ENCODE assay signal across 18 cellular contexts in genomic region chr1:92929461-92929860, GRCh38. TPM values are rescaled to one million over a fixed set of nuclear protein-coding genes. Genes with fewer than 3 reads are reported as not detected.
DNase-seq lines count a peak whose midpoint lies in the region; ATAC-seq and TF ChIP-seq lines count a peak whose summit lies in the region.
"Had no signal": no experiment of that assay in that cellular context is flagged by ENCODE, and none has a peak within 500 bp of the region (broad histone marks: within the 10 kb centered on the region; RNA-seq: fewer than 3 reads in every experiment).

No MANE protein-coding gene starts in this region.

- no peak overlapping the region for H3K4me2 ChIP-seq in SU-DHL-6 (ENCODE audit: low read depth, low read length, poor library complexity, severe bottlenecking)

- no peak overlapping the region for H3K4me3 ChIP-seq in CD4-positive, CD25-positive, alpha-beta regulatory T cell (ENCODE audit: low read depth, low read length)
- no peak overlapping the region for H3K4me3 ChIP-seq in SU-DHL-6 (ENCODE audit: insufficient read depth, low read length, poor library complexity, severe bottlenecking)
- H3K4me3 ChIP-seq: left lung, right atrium auricular region had no signal

- H3K27me3 Mint-ChIP-seq in CD4-positive, CD25-positive, alpha-beta regulatory T cell: no peaks in the 10 kb centered on the region

- H3K9ac ChIP-seq in SU-DHL-6 (ENCODE audit: low read length): no peak overlapping the region

- H3F3A ChIP-seq in SU-DHL-6 (ENCODE audit: insufficient read depth): 0 out of 2 replicates have a peak, but pooled peaks cover 3% of the 10 kb centered on the region

- peaks cover 15% of the 10 kb centered on the region for H3K4me1 ChIP-seq in CD4-positive, CD25-positive, alpha-beta regulatory T cell (ENCODE audit: control insufficient read depth, insufficient read depth, low read length, poor library complexity, severe bottlenecking)
- H3K4me1 ChIP-seq: BE2C had no signal

- H2AFZ ChIP-seq in SU-DHL-6 (ENCODE audit: low read depth, low read length, severe bottlenecking): no peak overlapping the region

- H3K27ac ChIP-seq in CD4-positive, CD25-positive, alpha-beta regulatory T cell (ENCODE audit: insufficient read depth, low read length, poor library complexity, severe bottlenecking): no peak overlapping the region
- 0 out of 2 replicates have a peak overlapping the region, but pooled peaks have one; percentile 9 for H3K27ac ChIP-seq in SU-DHL-6 (ENCODE audit: low read depth, low read length)
- H3K27ac ChIP-seq: left lung, right atrium auricular region had no signal

- H3K9me3 Mint-ChIP-seq in CD4-positive, CD25-positive, alpha-beta regulatory T cell: no peaks in the 10 kb centered on the region
- H3K9me3 Mint-ChIP-seq: natural killer cell had no signal

- ATAC-seq in CD4-positive, CD25-positive, alpha-beta regulatory T cell (ENCODE audit: low read depth in 2 of 2): no peak
- ATAC-seq in GM18517 (IDR thresholded peaks at IDR 0.05; ENCODE audit: unreplicated experiment): peak; percentile 42
- ATAC-seq in HG02678 (IDR thresholded peaks at IDR 0.05; ENCODE audit: unreplicated experiment): peak; percentile 68
- ATAC-seq: left lung, natural killer cell, Right ventricle myocardium inferior had no signal

- peak overlapping the region in 1 of 4 donors; percentile 15 for H3K4me3 Mint-ChIP-seq in CD4-positive, CD25-positive, alpha-beta regulatory T cell
- H3K4me3 Mint-ChIP-seq: natural killer cell had no signal

- H3K9me3 ChIP-seq in CD4-positive, CD25-positive, alpha-beta regulatory T cell (ENCODE audit: control insufficient read depth in 2 of 2, low read length in 2 of 2): no peaks in the 10 kb centered on the region
- no peaks in the 10 kb centered on the region for H3K9me3 ChIP-seq in SU-DHL-6 (ENCODE audit: insufficient read depth, low read length)
- H3K9me3 ChIP-seq: BE2C, left lung, right atrium auricular region had no signal

- H3K4me1 Mint-ChIP-seq in CD4-positive, CD25-positive, alpha-beta regulatory T cell: peaks cover 38 to 48% (median 45%) of the 10 kb centered on the region in 4 donors

- H3K79me2 ChIP-seq in SU-DHL-6 (ENCODE audit: insufficient read depth, low read length): peaks cover 100% of the 10 kb centered on the region

- no peaks in the 10 kb centered on the region for H3K9me2 ChIP-seq in SU-DHL-6 (replicated peaks; ENCODE audit: insufficient read depth, low read length)

- no peak for DNase-seq in CD4-positive, CD25-positive, alpha-beta regulatory T cell
- DNase-seq in posterior vena cava (ENCODE audit: low spot score): no peak
- no peak for DNase-seq in KG1 (lab: John Stamatoyannopoulos, UW)
- DNase-seq in GM10266 (ENCODE audit: extremely low spot score): no peak
- no peak for DNase-seq in AG08396 (ENCODE audit: low spot score)
- DNase-seq: BE2C, cerebellar nuclear complex, GOT3, hippocampal formation, left lung, natural killer cell, NCI-H1436, NCI-H526 treated with DMSO at 0.1 percent for 48 hours had no signal

- H3K36me3 ChIP-seq in CD4-positive, CD25-positive, alpha-beta regulatory T cell (ENCODE audit: control insufficient read depth, insufficient read depth, low read length): no peaks in the 10 kb centered on the region
- peaks cover 4% of the 10 kb centered on the region; the same call in 1 of the 2 replicates for H3K36me3 ChIP-seq in SU-DHL-6 (ENCODE audit: low read length)
- H3K36me3 ChIP-seq: BE2C, left lung, right atrium auricular region had no signal

- no peaks in the 10 kb centered on the region for H3K27me3 ChIP-seq in CD4-positive, CD25-positive, alpha-beta regulatory T cell (ENCODE audit: control insufficient read depth, insufficient read depth, low read length)
- no peaks in the 10 kb centered on the region for H3K27me3 ChIP-seq in SU-DHL-6 (ENCODE audit: low read length)
- H3K27me3 ChIP-seq: BE2C, left lung, right atrium auricular region had no signal

- H3K27ac Mint-ChIP-seq in CD4-positive, CD25-positive, alpha-beta regulatory T cell: peak overlapping the region in 2 of 3 donors; percentile 76 to 88

- peaks cover 5% of the 10 kb centered on the region for H4K20me1 ChIP-seq in SU-DHL-6 (ENCODE audit: low read depth, low read length)

- peaks cover 9% of the 10 kb centered on the region for H3K36me3 Mint-ChIP-seq in CD4-positive, CD25-positive, alpha-beta regulatory T cell
- H3K36me3 Mint-ChIP-seq: natural killer cell had no signal

- TF ChIP-seq CTCF in SU-DHL-6 (IDR thresholded peaks at IDR 0.05; ENCODE audit: insufficient read depth, low read length, poor library complexity, severe bottlenecking): no peak
- TF ChIP-seq CTCF in GM10266 (IDR thresholded peaks at IDR 0.05; ENCODE audit: control insufficient read depth, insufficient read depth, low read depth, missing control alignments): no peak

- intact Hi-C loops in posterior vena cava (cut with DNase I): no loop called here

RNA-seq across cellular contexts. Expression of gene DIPK1A, which starts 31.8 kb away (rescaled TPM):
- total RNA-seq in CD4-positive, CD25-positive, alpha-beta regulatory T cell: 10.9 TPM
- 10 to 100 TPM; 13.0 to 19.6 (median 15.2) TPM for polyA plus RNA-seq in CD4-positive, CD25-positive, alpha-beta regulatory T cell
- total RNA-seq in posterior vena cava: 10 to 100 TPM; 18.6 to 25.9 TPM

Comparison
In these comparisons a context has a peak if more than half of its experiments do, and no peak if none do; other contexts are left out.
1. ATAC-seq: peak in GM18517 (single experiment) and HG02678 (single experiment); none in CD4-positive, CD25-positive, alpha-beta regulatory T cell (0 of 2).